1 cellular context compared by ENCODE assay signal in genomic region chr20:41466836-41467619, GRCh38.
TF ChIP-seq lines count a peak whose summit lies in the region.

No MANE protein-coding gene starts in this region.

TF ChIP-seq in K562, 482 proteins besides CTCF, POLR2A, EP300 and RAD21 (continued from another document):
- TF ChIP-seq FOS (IDR thresholded peaks at IDR 0.05; ENCODE audit: extremely low read depth, insufficient read length) (no peak), LARP7 (IDR thresholded peaks at IDR 0.05) (no peak), CUX1 (CRISPR knock-in tag; IDR thresholded peaks at IDR 0.05) (no peak), SPI1 (IDR thresholded peaks at IDR 0.05; ENCODE audit: borderline replicate concordance, low read depth, low read length) (no peak), ZNF197 (CRISPR knock-in tag; IDR thresholded peaks at IDR 0.05; ENCODE audit: low read depth) (no peak), CEBPG (CRISPR knock-in tag; IDR thresholded peaks at IDR 0.05) (no peak), CEBPG (tag; conservative IDR thresholded peaks at IDR 0.05 in 1 of 2, IDR thresholded peaks at IDR 0.05 in 1 of 2) (no peak)
TF ChIP-seq in K562: peak in this region for 0.
